In the genomic region with DNA sequence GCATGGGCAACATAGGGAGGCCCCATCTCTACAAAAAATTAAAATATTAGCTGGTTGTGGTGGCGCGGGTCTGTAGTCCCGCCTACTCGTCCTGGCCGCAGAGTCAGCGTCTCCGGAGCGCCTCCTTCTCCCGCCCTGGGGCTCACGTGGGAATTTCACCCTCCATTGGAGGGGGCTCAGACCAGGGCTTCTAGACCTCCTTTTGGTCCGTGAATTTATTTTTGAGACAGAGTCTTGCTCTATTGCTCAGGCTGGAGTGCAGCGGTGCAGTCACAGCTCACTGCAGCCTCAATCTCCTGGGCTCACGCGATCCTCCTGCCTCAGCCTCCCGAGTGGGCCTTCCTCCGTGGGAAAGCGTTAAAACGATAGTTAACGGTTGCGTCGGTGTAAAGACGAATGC, we compare ENCODE assay signal across 1 cellular context.
A peak's percentile ranks its signal among the peaks of the same experiment; 100 is the strongest.
TF ChIP-seq lines count a peak whose summit lies in the region.

No MANE protein-coding gene starts in this region.

TF ChIP-seq in HepG2, 621 proteins besides CTCF, POLR2A, EP300 and RAD21 (continued from another document):
- TF ChIP-seq, protein P1, sequence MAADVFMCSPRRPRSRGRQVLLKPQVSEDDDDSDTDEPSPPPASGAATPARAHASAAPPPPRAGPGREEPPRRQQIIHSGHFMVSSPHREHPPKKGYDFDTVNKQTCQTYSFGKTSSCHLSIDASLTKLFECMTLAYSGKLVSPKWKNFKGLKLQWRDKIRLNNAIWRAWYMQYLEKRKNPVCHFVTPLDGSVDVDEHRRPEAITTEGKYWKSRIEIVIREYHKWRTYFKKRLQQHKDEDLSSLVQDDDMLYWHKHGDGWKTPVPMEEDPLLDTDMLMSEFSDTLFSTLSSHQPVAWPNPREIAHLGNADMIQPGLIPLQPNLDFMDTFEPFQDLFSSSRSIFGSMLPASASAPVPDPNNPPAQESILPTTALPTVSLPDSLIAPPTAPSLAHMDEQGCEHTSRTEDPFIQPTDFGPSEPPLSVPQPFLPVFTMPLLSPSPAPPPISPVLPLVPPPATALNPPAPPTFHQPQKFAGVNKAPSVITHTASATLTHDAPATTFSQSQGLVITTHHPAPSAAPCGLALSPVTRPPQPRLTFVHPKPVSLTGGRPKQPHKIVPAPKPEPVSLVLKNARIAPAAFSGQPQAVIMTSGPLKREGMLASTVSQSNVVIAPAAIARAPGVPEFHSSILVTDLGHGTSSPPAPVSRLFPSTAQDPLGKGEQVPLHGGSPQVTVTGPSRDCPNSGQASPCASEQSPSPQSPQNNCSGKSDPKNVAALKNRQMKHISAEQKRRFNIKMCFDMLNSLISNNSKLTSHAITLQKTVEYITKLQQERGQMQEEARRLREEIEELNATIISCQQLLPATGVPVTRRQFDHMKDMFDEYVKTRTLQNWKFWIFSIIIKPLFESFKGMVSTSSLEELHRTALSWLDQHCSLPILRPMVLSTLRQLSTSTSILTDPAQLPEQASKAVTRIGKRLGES (CRISPR knock-in tag; IDR thresholded peaks at IDR 0.05; ENCODE audit: borderline replicate concordance): no peak
- 0 out of 2 replicates have a peak, but pooled peaks have one; percentile 22 for TF ChIP-seq MED1 (CRISPR knock-in tag; IDR thresholded peaks at IDR 0.05)
- TF ChIP-seq ZNF605 (CRISPR knock-in tag; IDR thresholded peaks at IDR 0.05): peak; percentile 55; the same call in 1 of the 2 replicates
- TF ChIP-seq, protein P2, sequence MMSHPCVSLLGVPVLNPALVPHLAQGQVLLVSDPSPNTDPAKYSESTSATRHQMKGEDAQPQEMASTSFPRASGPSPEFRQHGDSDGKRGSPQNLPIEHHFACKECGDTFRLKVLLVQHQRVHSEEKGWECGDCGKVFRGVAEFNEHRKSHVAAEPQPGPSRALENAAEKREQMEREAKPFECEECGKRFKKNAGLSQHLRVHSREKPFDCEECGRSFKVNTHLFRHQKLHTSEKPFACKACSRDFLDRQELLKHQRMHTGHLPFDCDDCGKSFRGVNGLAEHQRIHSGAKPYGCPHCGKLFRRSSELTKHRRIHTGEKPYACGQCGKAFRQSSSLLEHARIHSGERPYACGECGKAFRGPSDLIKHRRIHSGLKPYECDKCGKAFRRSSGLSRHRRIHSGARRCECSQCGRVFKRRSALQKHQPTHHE (CRISPR knock-in tag; IDR thresholded peaks at IDR 0.05; ENCODE audit: borderline replicate concordance): no peak
- TF ChIP-seq BHLHE40 (IDR thresholded peaks at IDR 0.05; ENCODE audit: low read length): 0 out of 2 replicates have a peak, but pooled peaks have one; percentile 12
- TF ChIP-seq ZBTB7B (CRISPR knock-in tag; IDR thresholded peaks at IDR 0.05): peak; percentile 71; the same call in 1 of the 2 replicates
- no peak for TF ChIP-seq NFRKB (IDR thresholded peaks at IDR 0.05)
- no peak for TF ChIP-seq FOXM1 (CRISPR knock-in tag; IDR thresholded peaks at IDR 0.05)
- TF ChIP-seq, protein P3, sequence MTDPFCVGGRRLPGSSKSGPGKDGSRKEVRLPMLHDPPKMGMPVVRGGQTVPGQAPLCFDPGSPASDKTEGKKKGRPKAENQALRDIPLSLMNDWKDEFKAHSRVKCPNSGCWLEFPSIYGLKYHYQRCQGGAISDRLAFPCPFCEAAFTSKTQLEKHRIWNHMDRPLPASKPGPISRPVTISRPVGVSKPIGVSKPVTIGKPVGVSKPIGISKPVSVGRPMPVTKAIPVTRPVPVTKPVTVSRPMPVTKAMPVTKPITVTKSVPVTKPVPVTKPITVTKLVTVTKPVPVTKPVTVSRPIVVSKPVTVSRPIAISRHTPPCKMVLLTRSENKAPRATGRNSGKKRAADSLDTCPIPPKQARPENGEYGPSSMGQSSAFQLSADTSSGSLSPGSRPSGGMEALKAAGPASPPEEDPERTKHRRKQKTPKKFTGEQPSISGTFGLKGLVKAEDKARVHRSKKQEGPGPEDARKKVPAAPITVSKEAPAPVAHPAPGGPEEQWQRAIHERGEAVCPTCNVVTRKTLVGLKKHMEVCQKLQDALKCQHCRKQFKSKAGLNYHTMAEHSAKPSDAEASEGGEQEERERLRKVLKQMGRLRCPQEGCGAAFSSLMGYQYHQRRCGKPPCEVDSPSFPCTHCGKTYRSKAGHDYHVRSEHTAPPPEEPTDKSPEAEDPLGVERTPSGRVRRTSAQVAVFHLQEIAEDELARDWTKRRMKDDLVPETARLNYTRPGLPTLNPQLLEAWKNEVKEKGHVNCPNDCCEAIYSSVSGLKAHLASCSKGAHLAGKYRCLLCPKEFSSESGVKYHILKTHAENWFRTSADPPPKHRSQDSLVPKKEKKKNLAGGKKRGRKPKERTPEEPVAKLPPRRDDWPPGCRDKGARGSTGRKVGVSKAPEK (CRISPR knock-in tag; IDR thresholded peaks at IDR 0.05; ENCODE audit: borderline replicate concordance): 0 out of 2 replicates have a peak, but pooled peaks have one; percentile 49
- peak; percentile 46; the same call in 1 of the 2 replicates for TF ChIP-seq HOXA5 (CRISPR knock-in tag; IDR thresholded peaks at IDR 0.05)
- 0 out of 2 replicates have a peak, but pooled peaks have one; percentile 41 for TF ChIP-seq ZNF614 (CRISPR knock-in tag; IDR thresholded peaks at IDR 0.05; ENCODE audit: borderline replicate concordance)
- TF ChIP-seq, protein P4, sequence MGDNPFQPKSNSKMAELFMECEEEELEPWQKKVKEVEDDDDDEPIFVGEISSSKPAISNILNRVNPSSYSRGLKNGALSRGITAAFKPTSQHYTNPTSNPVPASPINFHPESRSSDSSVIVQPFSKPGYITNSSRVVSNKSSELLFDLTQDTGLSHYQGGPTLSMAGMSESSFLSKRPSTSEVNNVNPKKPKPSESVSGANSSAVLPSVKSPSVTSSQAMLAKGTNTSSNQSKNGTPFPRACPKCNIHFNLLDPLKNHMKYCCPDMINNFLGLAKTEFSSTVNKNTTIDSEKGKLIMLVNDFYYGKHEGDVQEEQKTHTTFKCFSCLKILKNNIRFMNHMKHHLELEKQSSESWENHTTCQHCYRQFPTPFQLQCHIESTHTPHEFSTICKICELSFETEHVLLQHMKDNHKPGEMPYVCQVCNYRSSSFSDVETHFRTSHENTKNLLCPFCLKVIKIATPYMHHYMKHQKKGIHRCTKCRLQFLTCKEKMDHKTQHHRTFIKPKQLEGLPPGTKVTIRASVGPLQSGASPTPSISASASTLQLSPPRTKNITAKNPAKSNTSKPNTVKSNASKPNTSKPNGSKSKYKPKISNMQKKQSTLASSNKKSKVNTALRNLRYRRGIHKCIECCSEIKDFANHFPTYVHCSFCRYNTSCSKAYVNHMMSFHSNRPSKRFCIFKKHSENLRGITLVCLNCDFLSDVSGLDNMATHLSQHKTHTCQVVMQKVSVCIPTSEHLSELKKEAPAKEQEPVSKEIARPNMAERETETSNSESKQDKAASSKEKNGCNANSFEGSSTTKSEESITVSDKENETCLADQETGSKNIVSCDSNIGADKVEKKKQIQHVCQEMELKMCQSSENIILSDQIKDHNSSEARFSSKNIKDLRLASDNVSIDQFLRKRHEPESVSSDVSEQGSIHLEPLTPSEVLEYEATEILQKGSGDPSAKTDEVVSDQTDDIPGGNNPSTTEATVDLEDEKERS (CRISPR knock-in tag; IDR thresholded peaks at IDR 0.05): 0 out of 2 replicates have a peak, but pooled peaks have one; percentile 21
- TF ChIP-seq, protein P5, sequence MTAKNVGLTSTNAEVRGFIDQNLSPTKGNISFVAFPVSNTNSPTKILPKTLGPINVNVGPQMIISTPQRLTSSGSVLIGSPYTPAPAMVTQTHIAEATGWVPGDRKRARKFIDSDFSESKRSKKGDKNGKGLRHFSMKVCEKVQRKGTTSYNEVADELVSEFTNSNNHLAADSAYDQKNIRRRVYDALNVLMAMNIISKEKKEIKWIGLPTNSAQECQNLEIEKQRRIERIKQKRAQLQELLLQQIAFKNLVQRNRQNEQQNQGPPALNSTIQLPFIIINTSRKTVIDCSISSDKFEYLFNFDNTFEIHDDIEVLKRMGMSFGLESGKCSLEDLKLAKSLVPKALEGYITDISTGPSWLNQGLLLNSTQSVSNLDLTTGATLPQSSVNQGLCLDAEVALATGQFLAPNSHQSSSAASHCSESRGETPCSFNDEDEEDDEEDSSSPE (CRISPR knock-in tag; IDR thresholded peaks at IDR 0.05): peak; percentile 74
- TF ChIP-seq SIN3A (IDR thresholded peaks at IDR 0.05; ENCODE audit: borderline replicate concordance, low read depth, low read length): peak; percentile 38; the same call in 1 of the 2 replicates
- TF ChIP-seq SP5 (CRISPR knock-in tag; IDR thresholded peaks at IDR 0.05; ENCODE audit: borderline replicate concordance, low read depth): 0 out of 2 replicates have a peak, but pooled peaks have one; percentile 19
- peak; percentile 51 for TF ChIP-seq PHF21A (CRISPR knock-in tag; IDR thresholded peaks at IDR 0.05)
- TF ChIP-seq, protein P6, sequence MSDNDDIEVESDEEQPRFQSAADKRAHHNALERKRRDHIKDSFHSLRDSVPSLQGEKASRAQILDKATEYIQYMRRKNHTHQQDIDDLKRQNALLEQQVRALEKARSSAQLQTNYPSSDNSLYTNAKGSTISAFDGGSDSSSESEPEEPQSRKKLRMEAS (IDR thresholded peaks at IDR 0.05): peak; percentile 72
- TF ChIP-seq POLR2AphosphoS5 (IDR thresholded peaks at IDR 0.05; ENCODE audit: low read depth, low read length): peak; percentile 47
- TF ChIP-seq PHF20 (CRISPR knock-in tag; IDR thresholded peaks at IDR 0.05): peak; percentile 22; the same call in 1 of the 2 replicates
- peak; percentile 56 for TF ChIP-seq HDAC2 (CRISPR knock-in tag; IDR thresholded peaks at IDR 0.05)
- no peak for TF ChIP-seq SOX13 (IDR thresholded peaks at IDR 0.05)
- peak in 1 of 2 experiments; percentile 5; a peak in 1 of 4 replicates for TF ChIP-seq SOX13 (CRISPR knock-in tag; conservative IDR thresholded peaks at IDR 0.05 in 1 of 2, IDR thresholded peaks at IDR 0.05 in 1 of 2)
- TF ChIP-seq ZSCAN9 (CRISPR knock-in tag; IDR thresholded peaks at IDR 0.05; ENCODE audit: borderline replicate concordance): 0 out of 2 replicates have a peak, but pooled peaks have one; percentile 34
- peak; percentile 45; the same call in 1 of the 2 replicates for TF ChIP-seq KMT2A (CRISPR knock-in tag; IDR thresholded peaks at IDR 0.05)
- TF ChIP-seq, protein P7, sequence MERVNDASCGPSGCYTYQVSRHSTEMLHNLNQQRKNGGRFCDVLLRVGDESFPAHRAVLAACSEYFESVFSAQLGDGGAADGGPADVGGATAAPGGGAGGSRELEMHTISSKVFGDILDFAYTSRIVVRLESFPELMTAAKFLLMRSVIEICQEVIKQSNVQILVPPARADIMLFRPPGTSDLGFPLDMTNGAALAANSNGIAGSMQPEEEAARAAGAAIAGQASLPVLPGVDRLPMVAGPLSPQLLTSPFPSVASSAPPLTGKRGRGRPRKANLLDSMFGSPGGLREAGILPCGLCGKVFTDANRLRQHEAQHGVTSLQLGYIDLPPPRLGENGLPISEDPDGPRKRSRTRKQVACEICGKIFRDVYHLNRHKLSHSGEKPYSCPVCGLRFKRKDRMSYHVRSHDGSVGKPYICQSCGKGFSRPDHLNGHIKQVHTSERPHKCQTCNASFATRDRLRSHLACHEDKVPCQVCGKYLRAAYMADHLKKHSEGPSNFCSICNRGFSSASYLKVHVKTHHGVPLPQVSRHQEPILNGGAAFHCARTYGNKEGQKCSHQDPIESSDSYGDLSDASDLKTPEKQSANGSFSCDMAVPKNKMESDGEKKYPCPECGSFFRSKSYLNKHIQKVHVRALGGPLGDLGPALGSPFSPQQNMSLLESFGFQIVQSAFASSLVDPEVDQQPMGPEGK (CRISPR knock-in tag; IDR thresholded peaks at IDR 0.05): peak; percentile 85
- no peak for TF ChIP-seq SRF (IDR thresholded peaks at IDR 0.05; ENCODE audit: low read depth, low read length)
TF ChIP-seq in HepG2: peak in this region for 78.
